21 cellular contexts compared by ENCODE assay signal in the genomic region with DNA sequence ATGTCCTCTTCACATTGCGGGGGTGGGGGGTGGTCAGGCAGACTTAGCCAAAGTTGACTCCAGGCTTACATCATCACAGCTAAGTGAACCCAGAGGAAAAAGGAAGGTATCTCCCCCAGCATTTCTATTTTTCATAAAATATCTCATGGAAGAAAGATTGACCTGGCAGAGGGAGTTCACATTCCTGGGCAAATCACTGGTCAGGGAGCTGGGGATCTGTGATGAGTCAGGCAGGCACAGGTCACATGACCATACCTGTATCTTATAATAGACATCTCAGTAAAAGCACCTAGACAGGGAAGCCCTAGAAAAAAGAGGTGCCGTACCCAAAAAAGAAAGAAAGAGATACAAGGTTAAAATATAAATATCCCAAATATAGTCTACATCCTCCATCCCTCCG. TPM values are rescaled to one million over a fixed set of nuclear protein-coding genes. Genes with fewer than 3 reads are reported as not detected.
DNase-seq lines count a peak whose midpoint lies in the region; ATAC-seq, FAIRE-seq and TF ChIP-seq lines count a peak whose summit lies in the region.
"Had no signal": no experiment of that assay in that cellular context is flagged by ENCODE, and none has a peak within 500 bp of the region (broad histone marks: within the 10 kb centered on the region; RNA-seq: fewer than 3 reads in every experiment).

No MANE protein-coding gene starts in this region.

- H3K4me3 ChIP-seq in RWPE2 (ENCODE audit: severe bottlenecking), result no peak overlapping the region
- H3K4me3 ChIP-seq in epithelial cell of esophagus (ENCODE audit: low read length), result no peak overlapping the region
- no peak overlapping the region for H3K4me3 ChIP-seq in adrenal gland
- H3K4me3 ChIP-seq: MG63 had no signal

- H3K27ac ChIP-seq in RWPE2 (ENCODE audit: poor library complexity, severe bottlenecking) (no peak overlapping the region), adrenal gland (no peak overlapping the region)
- H3K27ac ChIP-seq: C4-2B had no signal

- intact Hi-C loops in adrenal gland (cut with DNase I), result no loop called here

- no peak for FAIRE-seq in urothelium cell line (lab: Jason Lieb, UNC)
- FAIRE-seq: H54 had no signal

- no peaks in the 10 kb centered on the region for H3K4me1 ChIP-seq in RWPE2 (ENCODE audit: insufficient read depth, poor library complexity, severe bottlenecking)
- H3K4me1 ChIP-seq in adrenal gland (replicated peaks in 1 of 2), result no peaks in the 10 kb centered on the region

- TF ChIP-seq CTCF in RWPE2 (IDR thresholded peaks at IDR 0.05; ENCODE audit: poor library complexity, severe bottlenecking) (no peak), epithelial cell of esophagus (IDR thresholded peaks at IDR 0.05; ENCODE audit: insufficient read depth, low read depth, low read length, missing control alignments) (no peak), adrenal gland (IDR thresholded peaks at IDR 0.05) (no peak)

- no peaks in the 10 kb centered on the region for H3K36me3 ChIP-seq in RWPE2 (ENCODE audit: low read depth)
- H3K36me3 ChIP-seq in adrenal gland (replicated peaks in 1 of 2), result no peaks in the 10 kb centered on the region
- H3K36me3 ChIP-seq: MG63 had no signal

- no peaks in the 10 kb centered on the region for H3K9me3 ChIP-seq in RWPE2 (ENCODE audit: severe bottlenecking)
- H3K9me3 ChIP-seq in adrenal gland (replicated peaks in 1 of 3), result no peaks in the 10 kb centered on the region
- H3K9me3 ChIP-seq: MG63 had no signal

- peak; percentile 81 for ATAC-seq in RWPE2 (ENCODE audit: low read depth)
- ATAC-seq: SK-N-SH treated with all-trans-retinoic acid at 6 μM for 48 hours had no signal

- H3K27me3 ChIP-seq in RWPE2 (ENCODE audit: insufficient read depth, poor library complexity, severe bottlenecking), result no peaks in the 10 kb centered on the region
- H3K27me3 ChIP-seq in adrenal gland, result no peaks in the 10 kb centered on the region
- H3K27me3 ChIP-seq: MG63 had no signal

- WGBS in adrenal gland, 4 donors, result 81 to 90% (median 85%) methylated on average over 3 of the region's 3 CpGs

- DNase-seq in HK-2 (ENCODE audit: unreplicated experiment), result peak; percentile 2
- DNase-seq in RWPE2 (ENCODE audit: low spot score), result no peak
- DNase-seq in epithelial cell of esophagus (ENCODE audit: low read depth), result peak; percentile 30
- DNase-seq in urothelium cell line (ENCODE audit: low spot score), result peak; percentile 35
- no peak for DNase-seq in adrenal gland
- no peak for DNase-seq in NCI-H1105 treated with DMSO at 0.1 percent for 48 hours (lab: John Stamatoyannopoulos, UW)
- DNase-seq in SIG-M5 treated with dmso at 0.1 percent for 504 hours (lab: John Stamatoyannopoulos, UW; ENCODE audit: unreplicated experiment), result no peak
- DNase-seq: AML-193, DND-41, HFFc6, MG63, NCI-H1092, NCI-H146, NCI-H2081 treated with DMSO at 0.1 percent for 48 hours, NCI-H510A, NCI-H748 treated with DMSO at 0.1 percent for 48 hours, SHP77 treated with DMSO at 0.1 percent for 48 hours had no signal

- no peak for TF ChIP-seq POLR2A in adrenal gland (IDR thresholded peaks at IDR 0.05)

RNA-seq across cellular contexts. Expression of a gene that starts 57.3 kb away (rescaled TPM):
- 1 to 10 TPM in 2 of 8 donors, under 1 TPM in 6; 0.10 to 4.2 (median 0.42) TPM for total RNA-seq in adrenal gland
- 1 to 10 TPM in 1 of 3 donors, under 1 TPM in 2; 0.54 to 5.8 (median 0.56) TPM for polyA plus RNA-seq in adrenal gland
- total RNA-seq: OCI-LY7 had no signal

Comparison
In these comparisons a context has a peak if more than half of its experiments do, and no peak if none do; other contexts are left out.
1. DNase-seq: peak in HK-2 (single experiment), epithelial cell of esophagus (single experiment) and urothelium cell line (single experiment); none in RWPE2 (single experiment), adrenal gland (0 of 7), NCI-H1105 treated with DMSO at 0.1 percent for 48 hours (single experiment) and SIG-M5 treated with dmso at 0.1 percent for 504 hours (single experiment).